Comparison of ENCODE assay signal across 32 cellular contexts in the genomic region with DNA sequence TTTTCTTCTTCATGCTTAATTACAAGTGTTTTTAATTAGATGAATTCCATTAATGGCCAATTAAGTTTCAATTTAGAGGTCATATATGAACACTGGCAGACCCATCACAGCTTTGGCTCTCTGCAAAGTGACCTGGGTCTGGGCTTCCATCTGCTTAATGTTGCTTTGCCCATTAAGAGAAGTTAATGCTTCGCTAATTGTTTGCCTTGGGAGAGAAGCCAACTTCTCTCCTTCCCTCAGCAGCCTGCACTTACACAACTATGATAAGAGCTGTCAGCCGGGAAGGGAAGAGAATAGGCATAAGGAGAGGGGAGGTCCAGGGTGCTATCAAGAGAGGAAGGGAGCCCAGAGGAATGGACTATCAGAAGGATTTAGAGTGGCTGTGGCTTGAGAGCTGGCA. TPM values are rescaled to one million over a fixed set of nuclear protein-coding genes. Genes with fewer than 3 reads are reported as not detected.
A peak's percentile ranks its signal among the peaks of the same experiment; 100 is the strongest.
DNase-seq lines count a peak whose midpoint lies in the region; ATAC-seq and TF ChIP-seq lines count a peak whose summit lies in the region.
"Had no signal": no experiment of that assay in that cellular context is flagged by ENCODE, and none has a peak within 500 bp of the region (broad histone marks: within the 10 kb centered on the region; RNA-seq: fewer than 3 reads in every experiment).

No MANE protein-coding gene starts in this region.

- H3K36me3 Mint-ChIP-seq in glutamatergic neuron (ENCODE audit: unreplicated experiment) (no peaks in the 10 kb centered on the region), mesothelial cell of epicardium (no peaks in the 10 kb centered on the region)
- H3K36me3 Mint-ChIP-seq: naive B cell had no signal

- peak overlapping the region; percentile 22 for H3K4me3 Mint-ChIP-seq in glutamatergic neuron (ENCODE audit: unreplicated experiment)
- H3K4me3 Mint-ChIP-seq in mesothelial cell of epicardium: no peak overlapping the region
- H3K4me3 Mint-ChIP-seq: activated CD4-positive, alpha-beta memory T cell treated with anti-CD3 and anti-CD28 coated beads, Interleukin-2, amount 10 ng/mL, durations not matched to agents 7 days and 5 days; activated naive CD4-positive, alpha-beta T cell treated with anti-CD3 and anti-CD28 coated beads for 36 hours; CD4-positive, alpha-beta T cell had no signal

- no peaks in the 10 kb centered on the region for H3K4me1 ChIP-seq in Peyer's patch
- H3K4me1 ChIP-seq: A549, esophagus muscularis mucosa, thyroid gland, vagina had no signal

- no peak for TF ChIP-seq CTCF in glutamatergic neuron (IDR thresholded peaks at IDR 0.05; ENCODE audit: partially characterized antibody, unreplicated experiment)
- TF ChIP-seq CTCF in mesothelial cell of epicardium (IDR thresholded peaks at IDR 0.05; ENCODE audit: unreplicated experiment): no peak
- no peak for TF ChIP-seq CTCF in Peyer's patch (IDR thresholded peaks at IDR 0.05)

- H3K9me3 ChIP-seq in Peyer's patch: no peaks in the 10 kb centered on the region
- H3K9me3 ChIP-seq: A549, esophagus muscularis mucosa, neutrophil, thyroid gland, vagina had no signal

- H3K27me3 Mint-ChIP-seq in glutamatergic neuron (ENCODE audit: unreplicated experiment) (peaks cover 5% of the 10 kb centered on the region), mesothelial cell of epicardium (ENCODE audit: low read depth) (no peaks in the 10 kb centered on the region)
- H3K27me3 Mint-ChIP-seq: progenitor cell of endocrine pancreas had no signal

- H3K27me3 ChIP-seq in Peyer's patch: no peaks in the 10 kb centered on the region
- H3K27me3 ChIP-seq: esophagus muscularis mucosa, thyroid gland, vagina had no signal

- no peak overlapping the region for H3K4me3 ChIP-seq in Peyer's patch
- H3K4me3 ChIP-seq: A549, esophagus muscularis mucosa, K562, thyroid gland, vagina had no signal

- ATAC-seq in Right ventricle myocardium superior (ENCODE audit: poor library complexity) (peak; percentile 67), HG02970 (IDR thresholded peaks at IDR 0.05; ENCODE audit: low FRiP score, unreplicated experiment) (no peak), HG03354 (IDR thresholded peaks at IDR 0.05; ENCODE audit: poor library complexity, severe bottlenecking, unreplicated experiment) (no peak)
- ATAC-seq: A549, K562, left colon had no signal

- H3K27ac ChIP-seq in Peyer's patch: no peak overlapping the region
- H3K27ac ChIP-seq: A549, esophagus muscularis mucosa, neutrophil, thyroid gland, vagina had no signal

- H3K4me1 Mint-ChIP-seq in glutamatergic neuron (ENCODE audit: low read depth, unreplicated experiment) (peaks cover 22% of the 10 kb centered on the region), mesothelial cell of epicardium (peaks cover 43% of the 10 kb centered on the region)
- H3K4me1 Mint-ChIP-seq: activated CD4-positive, alpha-beta memory T cell treated with anti-CD3 and anti-CD28 coated beads, Interleukin-2, amount 10 ng/mL, durations not matched to agents 7 days and 5 days had no signal

- peaks cover 6% of the 10 kb centered on the region for H3K9me3 Mint-ChIP-seq in glutamatergic neuron (ENCODE audit: unreplicated experiment)
- no peaks in the 10 kb centered on the region for H3K9me3 Mint-ChIP-seq in mesothelial cell of epicardium
- H3K9me3 Mint-ChIP-seq: activated CD4-positive, alpha-beta memory T cell treated with anti-CD3 and anti-CD28 coated beads, Interleukin-2, amount 10 ng/mL, durations not matched to agents 7 days and 5 days; activated naive CD4-positive, alpha-beta T cell treated with anti-CD3 and anti-CD28 coated beads for 36 hours; CD4-positive, alpha-beta T cell had no signal

- DNase-seq in Right ventricle myocardium superior (no peak), cardiac septum (ENCODE audit: low spot score) (no peak), NCI-H446 (lab: John Stamatoyannopoulos, UW) (peak; percentile 64 to 86), glutamatergic neuron (no peak), mesothelial cell of epicardium (ENCODE audit: low spot score in 2 of 2, unreplicated experiment in 2 of 2) (no peak), Peyer's patch (no peak)
- DNase-seq: activated CD4-positive, alpha-beta memory T cell treated with anti-CD3 and anti-CD28 coated beads, Interleukin-2, amount 10 ng/mL, durations not matched to agents 7 days and 5 days; activated CD4-positive, alpha-beta T cell treated with anti-CD3 and anti-CD28 coated beads for 1 hour; activated CD8-positive, alpha-beta memory T cell treated with anti-CD3 and anti-CD28 coated beads, Interleukin-2, amount 50 U/mL, for 4 hours; activated naive CD4-positive, alpha-beta T cell treated with anti-CD3 and anti-CD28 coated beads for 36 hours; AML-193; CD4-positive, alpha-beta T cell; cerebellar nuclear complex; EL; foreskin melanocyte; GOT3; left colon; naive B cell; NCI-H2029 treated with DMSO at 0.1 percent for 48 hours; NCI-H2227 treated with DMSO at 0.1 percent for 48 hours; stimulated activated CD4-positive, alpha-beta T cell treated with anti-CD3 and anti-CD28 coated beads, Interleukin-4, amount 100 ng/mL, for 24 hours; thyroid gland had no signal

- TF ChIP-seq POLR2A in Peyer's patch (IDR thresholded peaks at IDR 0.05): no peak

- intact Hi-C loops in Right ventricle myocardium superior (cut with DNase I) (no loop called here), cardiac septum (cut with DNase I) (no loop called here)

- H3K27ac Mint-ChIP-seq in glutamatergic neuron (ENCODE audit: unreplicated experiment) (peak overlapping the region; percentile 80), mesothelial cell of epicardium (peak overlapping the region; percentile 13)
- H3K27ac Mint-ChIP-seq: activated CD4-positive, alpha-beta memory T cell treated with anti-CD3 and anti-CD28 coated beads, Interleukin-2, amount 10 ng/mL, durations not matched to agents 7 days and 5 days; activated naive CD4-positive, alpha-beta T cell treated with anti-CD3 and anti-CD28 coated beads for 36 hours; CD4-positive, alpha-beta T cell; naive B cell; progenitor cell of endocrine pancreas had no signal

- H3K36me3 ChIP-seq in Peyer's patch: no peaks in the 10 kb centered on the region
- H3K36me3 ChIP-seq: esophagus muscularis mucosa, neutrophil, thyroid gland, vagina had no signal

RNA-seq across cellular contexts. Expression of a gene that starts 29.0 kb away (rescaled TPM):
- total RNA-seq in Right ventricle myocardium superior (0.27 TPM), cardiac septum (0.59 TPM), glutamatergic neuron (ENCODE audit: unreplicated experiment) (not detected), mesothelial cell of epicardium (0.11 to 0.13 TPM in 2 of 3 replicates, not detected in the other), Peyer's patch (not detected)
- total RNA-seq: activated CD4-positive, alpha-beta memory T cell treated with anti-CD3 and anti-CD28 coated beads, Interleukin-2, amount 10 ng/mL, durations not matched to agents 7 days and 5 days; activated naive CD4-positive, alpha-beta T cell treated with anti-CD3 and anti-CD28 coated beads for 36 hours; CD4-positive, alpha-beta T cell; dermis microvascular lymphatic vessel endothelial cell; K562; left colon; T-helper 2 cell treated with Interferon-gamma antibody and Interleukin-4, amounts not matched to agents 100 ng/mL and 5 ng/mL, for 36 hours; vagina had no signal

Comparison
In these comparisons a context has a peak if more than half of its experiments do, and no peak if none do; other contexts are left out.
1. DNase-seq: peak in NCI-H446 (2 of 2); none in Right ventricle myocardium superior (single experiment), cardiac septum (single experiment), glutamatergic neuron (single experiment), mesothelial cell of epicardium (0 of 2) and Peyer's patch (0 of 3).